Comparison of ENCODE assay signal across 20 cellular contexts in the genomic region with DNA sequence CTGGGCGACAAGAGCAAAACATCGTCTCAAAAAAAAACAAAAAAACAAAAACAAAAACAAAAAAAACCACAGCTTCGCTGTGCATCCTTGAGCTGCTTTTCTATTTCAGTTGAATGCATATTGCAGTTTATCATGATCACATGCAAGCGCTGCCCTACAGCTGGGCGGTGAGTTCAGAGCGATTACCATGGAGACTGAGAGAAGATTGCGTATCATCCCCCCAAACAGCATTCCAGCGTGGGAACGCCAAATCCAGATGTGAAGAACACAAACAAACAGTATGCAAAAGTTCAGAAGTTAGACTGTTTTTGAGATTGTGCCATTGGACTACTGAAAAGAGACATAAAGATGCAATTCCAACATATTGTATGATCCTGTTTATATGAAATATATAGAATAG. TPM values are rescaled to one million over a fixed set of nuclear protein-coding genes. Genes with fewer than 3 reads are reported as not detected.
DNase-seq lines count a peak whose midpoint lies in the region; ATAC-seq and TF ChIP-seq lines count a peak whose summit lies in the region.
"Had no signal": no experiment of that assay in that cellular context is flagged by ENCODE, and none has a peak within 500 bp of the region (broad histone marks: within the 10 kb centered on the region; RNA-seq: fewer than 3 reads in every experiment).

No MANE protein-coding gene starts in this region.

- no peak for TF ChIP-seq POLR2A in heart left ventricle (IDR thresholded peaks at IDR 0.05)

- peak overlapping the region; percentile 81 for H3K27ac Mint-ChIP-seq in activated CD4-positive, alpha-beta T cell treated with anti-CD3 and anti-CD28 coated beads for 36 hours
- H3K27ac Mint-ChIP-seq in central memory CD8-positive, alpha-beta T cell (ENCODE audit: low read depth) = peak overlapping the region; percentile 97
- H3K27ac Mint-ChIP-seq in memory B cell = peak overlapping the region; percentile 89
- peak overlapping the region; percentile 68 for H3K27ac Mint-ChIP-seq in type B pancreatic cell

- H3K27me3 ChIP-seq in heart left ventricle = no peaks in the 10 kb centered on the region

- TF ChIP-seq CTCF in type B pancreatic cell (conservative IDR thresholded peaks at IDR 0.05) = no peak
- TF ChIP-seq CTCF in heart left ventricle (IDR thresholded peaks at IDR 0.05) = no peak

- no peaks in the 10 kb centered on the region for H3K36me3 ChIP-seq in heart left ventricle

- WGBS in heart left ventricle, 4 donors = 69 to 80% (median 73%) methylated on average over 9 of the region's 9 CpGs

- H3K4me3 Mint-ChIP-seq in activated CD4-positive, alpha-beta T cell treated with anti-CD3 and anti-CD28 coated beads for 36 hours = no peak overlapping the region
- H3K4me3 Mint-ChIP-seq in central memory CD8-positive, alpha-beta T cell = no peak overlapping the region
- no peak overlapping the region for H3K4me3 Mint-ChIP-seq in memory B cell
- peak overlapping the region; percentile 65 for H3K4me3 Mint-ChIP-seq in type B pancreatic cell
- H3K4me3 Mint-ChIP-seq: brain had no signal

- CTCF ChIA-PET in activated CD4-positive, alpha-beta T cell treated with anti-CD3 and anti-CD28 coated beads for 36 hours (lab: Charles Lee) = interaction anchor here (0.9 to 1.2 kb wide), 4 partner anchors 10 to 62 kb away, joined by 3 to 6 read pairs (median 3); partner anchors contain the start of gene SLC52A1

- POLR2A ChIA-PET in activated CD4-positive, alpha-beta T cell treated with anti-CD3 and anti-CD28 coated beads for 36 hours (lab: Charles Lee) = no interaction called here

- H3K4me3 ChIP-seq in heart left ventricle = no peak overlapping the region

- no peaks in the 10 kb centered on the region for H3K9me3 ChIP-seq in heart left ventricle
- H3K9me3 ChIP-seq: Caco-2 had no signal

- intact Hi-C loops in activated CD4-positive, alpha-beta T cell treated with anti-CD3 and anti-CD28 coated beads for 36 hours (cut with DNase I, micrococcal nuclease) = no loop called here
- intact Hi-C loops in heart left ventricle (cut with DNase I) = no loop called here

- H3K27ac ChIP-seq in heart left ventricle = peak overlapping the region in 5 of 12 donors; percentile 59 to 78 (median 73)
- H3K27ac ChIP-seq: 22Rv1 had no signal

- DNase-seq in activated CD4-positive, alpha-beta T cell treated with anti-CD3 and anti-CD28 coated beads for 36 hours = no peak
- DNase-seq in activated CD4-positive, alpha-beta T cell treated with anti-CD3 and anti-CD28 coated beads for 1 hour = no peak
- DNase-seq in central memory CD8-positive, alpha-beta T cell (ENCODE audit: low spot score in 2 of 2) = no peak
- DNase-seq in memory B cell (ENCODE audit: low spot score in 2 of 2) (no peak), type B pancreatic cell (ENCODE audit: extremely low spot score, unreplicated experiment) (no peak), DMS114 treated with DMSO at 0.1 percent for 48 hours (lab: John Stamatoyannopoulos, UW; ENCODE audit: unreplicated experiment) (no peak), heart left ventricle (no peak), Kasumi-1 (lab: John Stamatoyannopoulos, UW) (no peak)
- DNase-seq: activated naive CD4-positive, alpha-beta T cell treated with anti-CD3 and anti-CD28 coated beads, Interleukin-2, amount 50 U/mL, for 16 hours; Caco-2; effector CD4-positive, alpha-beta T cell; GOT3; mesendoderm; NCI-H187 treated with DMSO at 0.1 percent for 48 hours; NCI-H524; occipital lobe; PC-3; stimulated activated naive CD4-positive, alpha-beta T cell had no signal

- H3K36me3 Mint-ChIP-seq in activated CD4-positive, alpha-beta T cell treated with anti-CD3 and anti-CD28 coated beads for 36 hours (ENCODE audit: low read depth) = no peaks in the 10 kb centered on the region
- peaks cover 5% of the 10 kb centered on the region for H3K36me3 Mint-ChIP-seq in central memory CD8-positive, alpha-beta T cell (ENCODE audit: insufficient read depth)
- no peaks in the 10 kb centered on the region for H3K36me3 Mint-ChIP-seq in memory B cell
- no peaks in the 10 kb centered on the region for H3K36me3 Mint-ChIP-seq in type B pancreatic cell
- H3K36me3 Mint-ChIP-seq: brain had no signal

- no peak for ATAC-seq in activated CD4-positive, alpha-beta T cell treated with anti-CD3 and anti-CD28 coated beads for 36 hours
- no peak for ATAC-seq in central memory CD8-positive, alpha-beta T cell (replicated peaks; ENCODE audit: extremely low read depth, poor library complexity, severe bottlenecking)
- ATAC-seq in memory B cell (ENCODE audit: low read depth) = no peak
- ATAC-seq in heart left ventricle = no peak
- ATAC-seq: PC-3 had no signal

- no peaks in the 10 kb centered on the region for H3K27me3 Mint-ChIP-seq in activated CD4-positive, alpha-beta T cell treated with anti-CD3 and anti-CD28 coated beads for 36 hours
- no peaks in the 10 kb centered on the region for H3K27me3 Mint-ChIP-seq in central memory CD8-positive, alpha-beta T cell
- no peaks in the 10 kb centered on the region for H3K27me3 Mint-ChIP-seq in memory B cell
- H3K27me3 Mint-ChIP-seq in type B pancreatic cell = no peaks in the 10 kb centered on the region

- H3K9me3 Mint-ChIP-seq in activated CD4-positive, alpha-beta T cell treated with anti-CD3 and anti-CD28 coated beads for 36 hours (ENCODE audit: low read depth) = no peaks in the 10 kb centered on the region
- H3K9me3 Mint-ChIP-seq in central memory CD8-positive, alpha-beta T cell = no peaks in the 10 kb centered on the region
- no peaks in the 10 kb centered on the region for H3K9me3 Mint-ChIP-seq in memory B cell
- H3K9me3 Mint-ChIP-seq in type B pancreatic cell = no peaks in the 10 kb centered on the region

- H3K4me1 ChIP-seq in heart left ventricle = peaks cover 0 to 12% (median 8%) of the 10 kb centered on the region in 12 donors
- H3K4me1 ChIP-seq: Caco-2 had no signal

- H3K4me1 Mint-ChIP-seq in activated CD4-positive, alpha-beta T cell treated with anti-CD3 and anti-CD28 coated beads for 36 hours = peaks cover 36% of the 10 kb centered on the region
- H3K4me1 Mint-ChIP-seq in central memory CD8-positive, alpha-beta T cell = peaks cover 26% of the 10 kb centered on the region
- H3K4me1 Mint-ChIP-seq in memory B cell (peaks cover 25% of the 10 kb centered on the region), type B pancreatic cell (ENCODE audit: unreplicated experiment) (peaks cover 10% of the 10 kb centered on the region)

RNA-seq across cellular contexts. Expression of gene SLC52A1, which starts 15.1 kb away (rescaled TPM):
- total RNA-seq in activated CD4-positive, alpha-beta T cell treated with anti-CD3 and anti-CD28 coated beads for 36 hours = under 1 TPM; 0.16 to 0.26 TPM
- 0.19 and 1.5 TPM in 2 replicates for total RNA-seq in type B pancreatic cell (ENCODE audit: low replicate concordance)
- total RNA-seq in heart left ventricle = under 1 TPM in 1 of 9 donors, not detected in 8; 0.12 TPM
- not detected for polyA plus RNA-seq in heart left ventricle
- total RNA-seq: Caco-2, occipital lobe, PC-3 had no signal

RNA-seq across cellular contexts. Expression of gene ZFP3, which starts 28.0 kb away (rescaled TPM):
- 1 to 10 TPM; 2.2 to 2.8 TPM for total RNA-seq in activated CD4-positive, alpha-beta T cell treated with anti-CD3 and anti-CD28 coated beads for 36 hours
- 0.53 and 2.3 TPM in 2 replicates for total RNA-seq in type B pancreatic cell (ENCODE audit: low replicate concordance)
- total RNA-seq in heart left ventricle = 10 to 100 TPM in 5 of 9 donors, 1 to 10 TPM in 4; 4.6 to 14.5 (median 11.1) TPM
- polyA plus RNA-seq in heart left ventricle = 1 to 10 TPM; 4.0 to 4.9 TPM

RNA-seq across cellular contexts. Expression of gene KIF1C, which starts 52.5 kb away (rescaled TPM):
- total RNA-seq in activated CD4-positive, alpha-beta T cell treated with anti-CD3 and anti-CD28 coated beads for 36 hours = 10 to 100 TPM; 32.6 to 43.0 TPM
- 102 and 130 TPM in 2 replicates for total RNA-seq in type B pancreatic cell (ENCODE audit: low replicate concordance)
- total RNA-seq in heart left ventricle = 100 to 1,000 TPM; 335 to 868 (median 539) TPM
- polyA plus RNA-seq in heart left ventricle = 100 to 1,000 TPM; 210 to 384 TPM

RNA-seq across cellular contexts. Expression of gene INCA1, which starts 53.0 kb away (rescaled TPM):
- under 1 TPM; 0.18 to 0.28 TPM for total RNA-seq in activated CD4-positive, alpha-beta T cell treated with anti-CD3 and anti-CD28 coated beads for 36 hours
- 0.72 and 0.86 TPM in 2 replicates for total RNA-seq in type B pancreatic cell (ENCODE audit: low replicate concordance)
- 1 to 10 TPM in 8 of 9 donors, under 1 TPM in 1; 0.75 to 4.0 (median 2.7) TPM for total RNA-seq in heart left ventricle
- polyA plus RNA-seq in heart left ventricle = 1 to 10 TPM in 1 of 2 donors, under 1 TPM in 1; 0.64 to 5.1 TPM
- total RNA-seq: PC-3 had no signal
